ENCODE assay signal across 7 cellular contexts in the genomic region with DNA sequence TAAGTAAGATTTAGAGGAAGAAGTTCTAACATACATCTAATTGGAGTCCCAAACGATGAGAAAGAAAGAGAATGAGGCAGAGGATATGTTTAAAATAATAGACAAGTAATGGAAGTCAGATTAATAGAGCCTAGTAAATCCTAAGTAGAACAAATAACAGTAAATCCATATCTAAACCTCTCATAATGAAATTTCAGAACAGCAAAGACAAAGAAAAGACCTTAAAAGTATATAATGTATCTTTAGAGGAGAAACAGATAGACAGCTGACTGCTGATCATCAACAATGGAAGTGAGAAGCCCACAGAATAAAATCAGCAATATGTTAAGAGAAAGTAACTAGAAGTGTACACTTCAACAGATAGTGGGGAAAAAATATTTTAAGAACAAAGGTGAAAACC.
"Had no signal": no experiment of that assay in that cellular context is flagged by ENCODE, and none has a peak within 500 bp of the region (broad histone marks: within the 10 kb centered on the region; RNA-seq: fewer than 3 reads in every experiment).

No MANE protein-coding gene starts in this region.

- H3K27ac ChIP-seq: HL-60 had no signal

- H3K4me3 Mint-ChIP-seq: IgD-negative memory B cell had no signal

- H3K27me3 Mint-ChIP-seq: IgD-negative memory B cell had no signal

- H3K27ac Mint-ChIP-seq: IgD-negative memory B cell had no signal

- FAIRE-seq: HTR-8/SVneo, K562 had no signal

- ATAC-seq: K562 had no signal

- H3K4me3 ChIP-seq: K562 had no signal

- DNase-seq: IMR-90, KBM-7, KG1 had no signal
